23 cellular contexts compared by ENCODE assay signal in genomic region chr9:19252885-19253219, GRCh38.
"Had no signal": no experiment of that assay in that cellular context is flagged by ENCODE, and none has a peak within 500 bp of the region (broad histone marks: within the 10 kb centered on the region; RNA-seq: fewer than 3 reads in every experiment).

No MANE protein-coding gene starts in this region.

- DNase-seq: activated CD4-positive, alpha-beta memory T cell treated with anti-CD3 and anti-CD28 coated beads, Interleukin-2, amount 10 ng/mL, durations not matched to agents 7 days and 5 days; activated CD4-positive, alpha-beta T cell treated with anti-CD3 and anti-CD28 coated beads, Interleukin-2, amount 50 U/mL, for 1 hour; activated CD4-positive, CD25-positive, alpha-beta regulatory T cell; activated gamma-delta T cell treated with Interleukin-2 at 50 U/mL for 16 hours; activated naive CD4-positive, alpha-beta T cell treated with anti-CD3 and anti-CD28 coated beads, Interleukin-2, amount 50 U/mL, for 16 hours; activated naive CD8-positive, alpha-beta T cell treated with anti-CD3 and anti-CD28 coated beads, Interleukin-2, amount 10 ng/mL, durations not matched to agents 7 days and 5 days; activated T-cell treated with anti-CD3 and anti-CD28 coated beads for 4 hours; activated T-cell treated with anti-CD3 and anti-CD28 coated beads, Interleukin-2, amount 50 U/mL, for 48 hours; adrenal gland; anterior cingulate cortex; caudate nucleus; Karpas-422; NCI-H1105 treated with DMSO at 0.1 percent for 48 hours; NCI-H1436 treated with DMSO at 0.1 percent for 48 hours; NCI-H187; NCI-H2107; NCI-H526; NCI-H82; SJCRH30; SK-N-SH; T-helper 1 cell had no signal

- H3K4me3 Mint-ChIP-seq: activated CD4-positive, alpha-beta memory T cell treated with anti-CD3 and anti-CD28 coated beads, Interleukin-2, amount 10 ng/mL, durations not matched to agents 7 days and 5 days; activated naive CD8-positive, alpha-beta T cell treated with anti-CD3 and anti-CD28 coated beads, Interleukin-2, amount 10 ng/mL, durations not matched to agents 7 days and 5 days had no signal

- H3K27ac Mint-ChIP-seq: activated CD4-positive, alpha-beta memory T cell treated with anti-CD3 and anti-CD28 coated beads, Interleukin-2, amount 10 ng/mL, durations not matched to agents 7 days and 5 days; activated naive CD8-positive, alpha-beta T cell treated with anti-CD3 and anti-CD28 coated beads, Interleukin-2, amount 10 ng/mL, durations not matched to agents 7 days and 5 days; activated T-helper 2 cell treated with anti-CD3 and anti-CD28 coated beads, Interferon-gamma antibody, Interleukin-2, Interleukin-4, amounts not matched to agents 10 μg/mL and 5 μg/mL and 100 μg/mL, durations not matched to agents 14 hours and 24 hours and 36 hours had no signal

- H3K9me3 ChIP-seq: adrenal gland, SJCRH30, SK-N-SH had no signal

- H3K4me3 ChIP-seq: adrenal gland, K562, SJCRH30 had no signal

- H3K27ac ChIP-seq: adrenal gland, SJCRH30 had no signal

- H3K4me2 ChIP-seq: SK-N-SH had no signal

- H3K36me3 ChIP-seq: adrenal gland, SJCRH30 had no signal

- H3K27me3 Mint-ChIP-seq: activated CD4-positive, alpha-beta memory T cell treated with anti-CD3 and anti-CD28 coated beads, Interleukin-2, amount 10 ng/mL, durations not matched to agents 7 days and 5 days; activated naive CD8-positive, alpha-beta T cell treated with anti-CD3 and anti-CD28 coated beads, Interleukin-2, amount 10 ng/mL, durations not matched to agents 7 days and 5 days had no signal

- H3K9ac ChIP-seq: SK-N-SH had no signal

- H3K9me3 Mint-ChIP-seq: activated CD4-positive, alpha-beta memory T cell treated with anti-CD3 and anti-CD28 coated beads, Interleukin-2, amount 10 ng/mL, durations not matched to agents 7 days and 5 days; activated naive CD8-positive, alpha-beta T cell treated with anti-CD3 and anti-CD28 coated beads, Interleukin-2, amount 10 ng/mL, durations not matched to agents 7 days and 5 days; activated T-helper 2 cell treated with anti-CD3 and anti-CD28 coated beads, Interferon-gamma antibody, Interleukin-2, Interleukin-4, amounts not matched to agents 10 μg/mL and 5 μg/mL and 100 μg/mL, durations not matched to agents 14 hours and 24 hours and 36 hours had no signal

- H3K4me1 ChIP-seq: SJCRH30 had no signal

- H3K27me3 ChIP-seq: adrenal gland, SJCRH30 had no signal
